1 cellular context compared by ENCODE assay signal in genomic region chr17:47946929-47947397, GRCh38.
TF ChIP-seq lines count a peak whose summit lies in the region.

No MANE protein-coding gene starts in this region.

TF ChIP-seq in HepG2, 621 proteins besides CTCF, POLR2A, EP300 and RAD21 (continued from another document and continues in another):
- no peak for TF ChIP-seq PLRG1 (conservative IDR thresholded peaks at IDR 0.05)
- TF ChIP-seq TBL1XR1 (IDR thresholded peaks at IDR 0.05; ENCODE audit: borderline replicate concordance, low read length, partially characterized antibody), result no peak
- no peak for TF ChIP-seq HNF4G (IDR thresholded peaks at IDR 0.05; ENCODE audit: borderline replicate concordance, low read depth, low read length)
- TF ChIP-seq HNF4G (CRISPR knock-in tag; IDR thresholded peaks at IDR 0.05; ENCODE audit: borderline replicate concordance, low read depth), result no peak
- no peak for TF ChIP-seq RNF219 (CRISPR knock-in tag; IDR thresholded peaks at IDR 0.05)
- no peak for TF ChIP-seq THAP7 (CRISPR knock-in tag; IDR thresholded peaks at IDR 0.05)
- no peak for TF ChIP-seq ZBTB14 (CRISPR knock-in tag; IDR thresholded peaks at IDR 0.05)
- TF ChIP-seq KLF12 (CRISPR knock-in tag; IDR thresholded peaks at IDR 0.05; ENCODE audit: borderline replicate concordance), result no peak
- TF ChIP-seq TOPORS (CRISPR knock-in tag; IDR thresholded peaks at IDR 0.05), result no peak
- no peak for TF ChIP-seq ZSCAN31 (CRISPR knock-in tag; IDR thresholded peaks at IDR 0.05; ENCODE audit: low read depth)
- TF ChIP-seq PAX8 (CRISPR knock-in tag; IDR thresholded peaks at IDR 0.05; ENCODE audit: borderline replicate concordance), result no peak
- no peak for TF ChIP-seq SPEN (CRISPR knock-in tag; IDR thresholded peaks at IDR 0.05; ENCODE audit: low read depth)
- TF ChIP-seq ARID4A (CRISPR knock-in tag; IDR thresholded peaks at IDR 0.05; ENCODE audit: borderline replicate concordance), result peak; percentile 70
- no peak for TF ChIP-seq RORA (CRISPR knock-in tag; IDR thresholded peaks at IDR 0.05)
- TF ChIP-seq ZNF44 (CRISPR knock-in tag; IDR thresholded peaks at IDR 0.05), result 0 out of 2 replicates have a peak, but pooled peaks have one; percentile 21
- 0 out of 2 replicates have a peak, but pooled peaks have one; percentile 66 for TF ChIP-seq ARID2 (CRISPR knock-in tag; IDR thresholded peaks at IDR 0.05; ENCODE audit: borderline replicate concordance)
- TF ChIP-seq ZSCAN22 (CRISPR knock-in tag; IDR thresholded peaks at IDR 0.05), result no peak
- TF ChIP-seq XRCC5 (optimal IDR thresholded peaks at IDR 0.05; ENCODE audit: low read length), result peak; percentile 71
- no peak for TF ChIP-seq MNT (IDR thresholded peaks at IDR 0.05)
- 0 out of 2 replicates have a peak, but pooled peaks have one; percentile 3 for TF ChIP-seq ZNF354B (CRISPR knock-in tag; IDR thresholded peaks at IDR 0.05)
- TF ChIP-seq FOXK2 (IDR thresholded peaks at IDR 0.05), result no peak
- no peak for TF ChIP-seq ZNF749 (CRISPR knock-in tag; IDR thresholded peaks at IDR 0.05; ENCODE audit: borderline replicate concordance)
- no peak for TF ChIP-seq ZBTB38 (CRISPR knock-in tag; IDR thresholded peaks at IDR 0.05)
- peak; percentile 70; the same call in 1 of the 2 replicates for TF ChIP-seq ATF3 (CRISPR knock-in tag; IDR thresholded peaks at IDR 0.05)
- TF ChIP-seq ZNF281 (CRISPR knock-in tag; IDR thresholded peaks at IDR 0.05; ENCODE audit: borderline replicate concordance), result no peak
- TF ChIP-seq LRRFIP1 (CRISPR knock-in tag; conservative IDR thresholded peaks at IDR 0.05), result no peak
- peak; percentile 65; the same call in 1 of the 2 replicates for TF ChIP-seq TGIF2 (CRISPR knock-in tag; IDR thresholded peaks at IDR 0.05)
- TF ChIP-seq ZNF674 (CRISPR knock-in tag; IDR thresholded peaks at IDR 0.05; ENCODE audit: low read depth), result no peak
- peak; percentile 44; the same call in 1 of the 2 replicates for TF ChIP-seq RXRB (CRISPR knock-in tag; IDR thresholded peaks at IDR 0.05; ENCODE audit: borderline replicate concordance)
- TF ChIP-seq KLF11 (CRISPR knock-in tag; IDR thresholded peaks at IDR 0.05), result no peak
- TF ChIP-seq ZNF205 (CRISPR knock-in tag; IDR thresholded peaks at IDR 0.05), result no peak
- no peak for TF ChIP-seq ZIK1 (CRISPR knock-in tag; IDR thresholded peaks at IDR 0.05; ENCODE audit: borderline replicate concordance, low read depth)
- no peak for TF ChIP-seq REST (IDR thresholded peaks at IDR 0.05; ENCODE audit: borderline replicate concordance in 1 of 2, low read depth in 1 of 2, low read length in 2 of 2)
- TF ChIP-seq SKIL (CRISPR knock-in tag; IDR thresholded peaks at IDR 0.05; ENCODE audit: borderline replicate concordance), result no peak
